In genomic region chr3:158644345-158644908, GRCh38 we compare ENCODE assay signal across 1 cellular context.
A peak's percentile ranks its signal among the peaks of the same experiment; 100 is the strongest.
TF ChIP-seq lines count a peak whose summit lies in the region.

GFM1 (plus strand) TSS chr3:158644527; CDS start chr3:158644635, 108 bp downstream.

TF ChIP-seq in HepG2, 621 proteins besides CTCF, POLR2A, EP300 and RAD21 (continued from another document and continues in another):
- TF ChIP-seq, protein P1, sequence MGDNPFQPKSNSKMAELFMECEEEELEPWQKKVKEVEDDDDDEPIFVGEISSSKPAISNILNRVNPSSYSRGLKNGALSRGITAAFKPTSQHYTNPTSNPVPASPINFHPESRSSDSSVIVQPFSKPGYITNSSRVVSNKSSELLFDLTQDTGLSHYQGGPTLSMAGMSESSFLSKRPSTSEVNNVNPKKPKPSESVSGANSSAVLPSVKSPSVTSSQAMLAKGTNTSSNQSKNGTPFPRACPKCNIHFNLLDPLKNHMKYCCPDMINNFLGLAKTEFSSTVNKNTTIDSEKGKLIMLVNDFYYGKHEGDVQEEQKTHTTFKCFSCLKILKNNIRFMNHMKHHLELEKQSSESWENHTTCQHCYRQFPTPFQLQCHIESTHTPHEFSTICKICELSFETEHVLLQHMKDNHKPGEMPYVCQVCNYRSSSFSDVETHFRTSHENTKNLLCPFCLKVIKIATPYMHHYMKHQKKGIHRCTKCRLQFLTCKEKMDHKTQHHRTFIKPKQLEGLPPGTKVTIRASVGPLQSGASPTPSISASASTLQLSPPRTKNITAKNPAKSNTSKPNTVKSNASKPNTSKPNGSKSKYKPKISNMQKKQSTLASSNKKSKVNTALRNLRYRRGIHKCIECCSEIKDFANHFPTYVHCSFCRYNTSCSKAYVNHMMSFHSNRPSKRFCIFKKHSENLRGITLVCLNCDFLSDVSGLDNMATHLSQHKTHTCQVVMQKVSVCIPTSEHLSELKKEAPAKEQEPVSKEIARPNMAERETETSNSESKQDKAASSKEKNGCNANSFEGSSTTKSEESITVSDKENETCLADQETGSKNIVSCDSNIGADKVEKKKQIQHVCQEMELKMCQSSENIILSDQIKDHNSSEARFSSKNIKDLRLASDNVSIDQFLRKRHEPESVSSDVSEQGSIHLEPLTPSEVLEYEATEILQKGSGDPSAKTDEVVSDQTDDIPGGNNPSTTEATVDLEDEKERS (CRISPR knock-in tag; IDR thresholded peaks at IDR 0.05), result peak; percentile 75
- TF ChIP-seq, protein P2, sequence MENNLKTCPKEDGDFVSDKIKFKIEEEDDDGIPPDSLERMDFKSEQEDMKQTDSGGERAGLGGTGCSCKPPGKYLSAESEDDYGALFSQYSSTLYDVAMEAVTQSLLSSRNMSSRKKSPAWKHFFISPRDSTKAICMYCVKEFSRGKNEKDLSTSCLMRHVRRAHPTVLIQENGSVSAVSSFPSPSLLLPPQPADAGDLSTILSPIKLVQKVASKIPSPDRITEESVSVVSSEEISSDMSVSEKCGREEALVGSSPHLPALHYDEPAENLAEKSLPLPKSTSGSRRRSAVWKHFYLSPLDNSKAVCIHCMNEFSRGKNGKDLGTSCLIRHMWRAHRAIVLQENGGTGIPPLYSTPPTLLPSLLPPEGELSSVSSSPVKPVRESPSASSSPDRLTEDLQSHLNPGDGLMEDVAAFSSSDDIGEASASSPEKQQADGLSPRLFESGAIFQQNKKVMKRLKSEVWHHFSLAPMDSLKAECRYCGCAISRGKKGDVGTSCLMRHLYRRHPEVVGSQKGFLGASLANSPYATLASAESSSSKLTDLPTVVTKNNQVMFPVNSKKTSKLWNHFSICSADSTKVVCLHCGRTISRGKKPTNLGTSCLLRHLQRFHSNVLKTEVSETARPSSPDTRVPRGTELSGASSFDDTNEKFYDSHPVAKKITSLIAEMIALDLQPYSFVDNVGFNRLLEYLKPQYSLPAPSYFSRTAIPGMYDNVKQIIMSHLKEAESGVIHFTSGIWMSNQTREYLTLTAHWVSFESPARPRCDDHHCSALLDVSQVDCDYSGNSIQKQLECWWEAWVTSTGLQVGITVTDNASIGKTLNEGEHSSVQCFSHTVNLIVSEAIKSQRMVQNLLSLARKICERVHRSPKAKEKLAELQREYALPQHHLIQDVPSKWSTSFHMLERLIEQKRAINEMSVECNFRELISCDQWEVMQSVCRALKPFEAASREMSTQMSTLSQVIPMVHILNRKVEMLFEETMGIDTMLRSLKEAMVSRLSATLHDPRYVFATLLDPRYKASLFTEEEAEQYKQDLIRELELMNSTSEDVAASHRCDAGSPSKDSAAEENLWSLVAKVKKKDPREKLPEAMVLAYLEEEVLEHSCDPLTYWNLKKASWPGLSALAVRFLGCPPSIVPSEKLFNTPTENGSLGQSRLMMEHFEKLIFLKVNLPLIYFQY (CRISPR knock-in tag; IDR thresholded peaks at IDR 0.05; ENCODE audit: borderline replicate concordance), result peak; percentile 59; the same call in 1 of the 2 replicates
- TF ChIP-seq, protein P3, sequence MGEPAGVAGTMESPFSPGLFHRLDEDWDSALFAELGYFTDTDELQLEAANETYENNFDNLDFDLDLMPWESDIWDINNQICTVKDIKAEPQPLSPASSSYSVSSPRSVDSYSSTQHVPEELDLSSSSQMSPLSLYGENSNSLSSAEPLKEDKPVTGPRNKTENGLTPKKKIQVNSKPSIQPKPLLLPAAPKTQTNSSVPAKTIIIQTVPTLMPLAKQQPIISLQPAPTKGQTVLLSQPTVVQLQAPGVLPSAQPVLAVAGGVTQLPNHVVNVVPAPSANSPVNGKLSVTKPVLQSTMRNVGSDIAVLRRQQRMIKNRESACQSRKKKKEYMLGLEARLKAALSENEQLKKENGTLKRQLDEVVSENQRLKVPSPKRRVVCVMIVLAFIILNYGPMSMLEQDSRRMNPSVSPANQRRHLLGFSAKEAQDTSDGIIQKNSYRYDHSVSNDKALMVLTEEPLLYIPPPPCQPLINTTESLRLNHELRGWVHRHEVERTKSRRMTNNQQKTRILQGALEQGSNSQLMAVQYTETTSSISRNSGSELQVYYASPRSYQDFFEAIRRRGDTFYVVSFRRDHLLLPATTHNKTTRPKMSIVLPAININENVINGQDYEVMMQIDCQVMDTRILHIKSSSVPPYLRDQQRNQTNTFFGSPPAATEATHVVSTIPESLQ (CRISPR knock-in tag; conservative IDR thresholded peaks at IDR 0.05), result no peak
- TF ChIP-seq, protein P4, sequence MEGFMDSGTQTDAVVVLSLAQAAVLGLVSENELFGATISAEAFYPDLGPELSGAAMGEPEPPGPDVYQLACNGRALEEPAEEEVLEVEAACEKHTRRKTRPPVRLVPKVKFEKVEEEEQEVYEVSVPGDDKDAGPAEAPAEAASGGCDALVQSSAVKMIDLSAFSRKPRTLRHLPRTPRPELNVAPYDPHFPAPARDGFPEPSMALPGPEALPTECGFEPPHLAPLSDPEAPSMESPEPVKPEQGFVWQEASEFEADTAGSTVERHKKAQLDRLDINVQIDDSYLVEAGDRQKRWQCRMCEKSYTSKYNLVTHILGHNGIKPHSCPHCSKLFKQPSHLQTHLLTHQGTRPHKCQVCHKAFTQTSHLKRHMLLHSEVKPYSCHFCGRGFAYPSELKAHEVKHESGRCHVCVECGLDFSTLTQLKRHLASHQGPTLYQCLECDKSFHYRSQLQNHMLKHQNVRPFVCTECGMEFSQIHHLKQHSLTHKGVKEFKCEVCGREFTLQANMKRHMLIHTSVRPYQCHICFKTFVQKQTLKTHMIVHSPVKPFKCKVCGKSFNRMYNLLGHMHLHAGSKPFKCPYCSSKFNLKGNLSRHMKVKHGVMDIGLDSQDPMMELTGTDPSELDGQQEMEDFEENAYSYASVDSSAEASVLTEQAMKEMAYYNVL (CRISPR knock-in tag; IDR thresholded peaks at IDR 0.05; ENCODE audit: borderline replicate concordance), result peak; percentile 97
- TF ChIP-seq CBX1 (IDR thresholded peaks at IDR 0.05; ENCODE audit: low read depth), result peak; percentile 96
- peak; percentile 70; the same call in 1 of the 2 replicates for TF ChIP-seq NFKBIZ (CRISPR knock-in tag; IDR thresholded peaks at IDR 0.05)
- TF ChIP-seq, protein P5, sequence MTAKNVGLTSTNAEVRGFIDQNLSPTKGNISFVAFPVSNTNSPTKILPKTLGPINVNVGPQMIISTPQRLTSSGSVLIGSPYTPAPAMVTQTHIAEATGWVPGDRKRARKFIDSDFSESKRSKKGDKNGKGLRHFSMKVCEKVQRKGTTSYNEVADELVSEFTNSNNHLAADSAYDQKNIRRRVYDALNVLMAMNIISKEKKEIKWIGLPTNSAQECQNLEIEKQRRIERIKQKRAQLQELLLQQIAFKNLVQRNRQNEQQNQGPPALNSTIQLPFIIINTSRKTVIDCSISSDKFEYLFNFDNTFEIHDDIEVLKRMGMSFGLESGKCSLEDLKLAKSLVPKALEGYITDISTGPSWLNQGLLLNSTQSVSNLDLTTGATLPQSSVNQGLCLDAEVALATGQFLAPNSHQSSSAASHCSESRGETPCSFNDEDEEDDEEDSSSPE (CRISPR knock-in tag; IDR thresholded peaks at IDR 0.05), result peak; percentile 50; the same call in 1 of the 2 replicates
- TF ChIP-seq, protein P6, sequence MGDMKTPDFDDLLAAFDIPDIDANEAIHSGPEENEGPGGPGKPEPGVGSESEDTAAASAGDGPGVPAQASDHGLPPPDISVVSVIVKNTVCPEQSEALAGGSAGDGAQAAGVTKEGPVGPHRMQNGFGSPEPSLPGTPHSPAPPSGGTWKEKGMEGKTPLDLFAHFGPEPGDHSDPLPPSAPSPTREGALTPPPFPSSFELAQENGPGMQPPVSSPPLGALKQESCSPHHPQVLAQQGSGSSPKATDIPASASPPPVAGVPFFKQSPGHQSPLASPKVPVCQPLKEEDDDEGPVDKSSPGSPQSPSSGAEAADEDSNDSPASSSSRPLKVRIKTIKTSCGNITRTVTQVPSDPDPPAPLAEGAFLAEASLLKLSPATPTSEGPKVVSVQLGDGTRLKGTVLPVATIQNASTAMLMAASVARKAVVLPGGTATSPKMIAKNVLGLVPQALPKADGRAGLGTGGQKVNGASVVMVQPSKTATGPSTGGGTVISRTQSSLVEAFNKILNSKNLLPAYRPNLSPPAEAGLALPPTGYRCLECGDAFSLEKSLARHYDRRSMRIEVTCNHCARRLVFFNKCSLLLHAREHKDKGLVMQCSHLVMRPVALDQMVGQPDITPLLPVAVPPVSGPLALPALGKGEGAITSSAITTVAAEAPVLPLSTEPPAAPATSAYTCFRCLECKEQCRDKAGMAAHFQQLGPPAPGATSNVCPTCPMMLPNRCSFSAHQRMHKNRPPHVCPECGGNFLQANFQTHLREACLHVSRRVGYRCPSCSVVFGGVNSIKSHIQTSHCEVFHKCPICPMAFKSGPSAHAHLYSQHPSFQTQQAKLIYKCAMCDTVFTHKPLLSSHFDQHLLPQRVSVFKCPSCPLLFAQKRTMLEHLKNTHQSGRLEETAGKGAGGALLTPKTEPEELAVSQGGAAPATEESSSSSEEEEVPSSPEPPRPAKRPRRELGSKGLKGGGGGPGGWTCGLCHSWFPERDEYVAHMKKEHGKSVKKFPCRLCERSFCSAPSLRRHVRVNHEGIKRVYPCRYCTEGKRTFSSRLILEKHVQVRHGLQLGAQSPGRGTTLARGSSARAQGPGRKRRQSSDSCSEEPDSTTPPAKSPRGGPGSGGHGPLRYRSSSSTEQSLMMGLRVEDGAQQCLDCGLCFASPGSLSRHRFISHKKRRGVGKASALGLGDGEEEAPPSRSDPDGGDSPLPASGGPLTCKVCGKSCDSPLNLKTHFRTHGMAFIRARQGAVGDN (CRISPR knock-in tag; IDR thresholded peaks at IDR 0.05), result peak; percentile 93
- TF ChIP-seq HINFP (CRISPR knock-in tag; IDR thresholded peaks at IDR 0.05; ENCODE audit: low read depth), result no peak
- peak; percentile 80; the same call in 1 of the 2 replicates for TF ChIP-seq ZNF788 (CRISPR knock-in tag; IDR thresholded peaks at IDR 0.05; ENCODE audit: borderline replicate concordance)
- no peak for TF ChIP-seq SRY (CRISPR knock-in tag; IDR thresholded peaks at IDR 0.05)
- TF ChIP-seq ZNF281 (CRISPR knock-in tag; IDR thresholded peaks at IDR 0.05; ENCODE audit: borderline replicate concordance), result peak; percentile 26; the same call in 1 of the 2 replicates
- peak; percentile 24; the same call in 1 of the 2 replicates for TF ChIP-seq CEBPB (IDR thresholded peaks at IDR 0.05; ENCODE audit: borderline replicate concordance, low read depth, low read length)
- TF ChIP-seq JDP2 (CRISPR knock-in tag; IDR thresholded peaks at IDR 0.05; ENCODE audit: borderline replicate concordance), result no peak
- TF ChIP-seq ZNF530 (CRISPR knock-in tag; IDR thresholded peaks at IDR 0.05; ENCODE audit: low read depth), result no peak
- no peak for TF ChIP-seq MED8 (CRISPR knock-in tag; IDR thresholded peaks at IDR 0.05; ENCODE audit: insufficient replicate concordance)
- peak; percentile 60; the same call in 1 of the 2 replicates for TF ChIP-seq NKX3-1 (CRISPR knock-in tag; IDR thresholded peaks at IDR 0.05)
- TF ChIP-seq KMT2A (CRISPR knock-in tag; IDR thresholded peaks at IDR 0.05), result peak; percentile 98
- TF ChIP-seq SATB2 (CRISPR knock-in tag; IDR thresholded peaks at IDR 0.05), result no peak
- TF ChIP-seq RELA (CRISPR knock-in tag; IDR thresholded peaks at IDR 0.05), result peak; percentile 23; the same call in 1 of the 2 replicates
- TF ChIP-seq PHF20 (CRISPR knock-in tag; IDR thresholded peaks at IDR 0.05), result peak; percentile 99
- peak in 1 of 2 experiments; percentile 40; a peak in 1 of 4 replicates for TF ChIP-seq NR2F1 (CRISPR knock-in tag; IDR thresholded peaks at IDR 0.05)
- no peak for TF ChIP-seq FLYWCH1 (CRISPR knock-in tag; IDR thresholded peaks at IDR 0.05)
- peak; percentile 63; the same call in 1 of the 2 replicates for TF ChIP-seq DNMT3B (CRISPR knock-in tag; conservative IDR thresholded peaks at IDR 0.05)
- TF ChIP-seq ZNF652 (CRISPR knock-in tag; IDR thresholded peaks at IDR 0.05; ENCODE audit: borderline replicate concordance, low read depth), result no peak
- TF ChIP-seq ZNF75D (CRISPR knock-in tag; IDR thresholded peaks at IDR 0.05; ENCODE audit: borderline replicate concordance), result no peak
- TF ChIP-seq, protein P7, sequence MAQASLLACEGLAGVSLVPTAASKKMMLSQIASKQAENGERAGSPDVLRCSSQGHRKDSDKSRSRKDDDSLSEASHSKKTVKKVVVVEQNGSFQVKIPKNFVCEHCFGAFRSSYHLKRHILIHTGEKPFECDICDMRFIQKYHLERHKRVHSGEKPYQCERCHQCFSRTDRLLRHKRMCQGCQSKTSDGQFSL (CRISPR knock-in tag; IDR thresholded peaks at IDR 0.05), result no peak
- TF ChIP-seq ZNF264 (CRISPR knock-in tag; IDR thresholded peaks at IDR 0.05), result 0 out of 2 replicates have a peak, but pooled peaks have one; percentile 34
- peak; percentile 98 for TF ChIP-seq KDM3A (CRISPR knock-in tag; IDR thresholded peaks at IDR 0.05; ENCODE audit: low read depth)
- TF ChIP-seq ZNF414 (CRISPR knock-in tag; IDR thresholded peaks at IDR 0.05), result peak; percentile 95
- no peak for TF ChIP-seq CENPX (CRISPR knock-in tag; IDR thresholded peaks at IDR 0.05)
- peak; percentile 94 for TF ChIP-seq TBL1XR1 (IDR thresholded peaks at IDR 0.05; ENCODE audit: borderline replicate concordance, low read length, partially characterized antibody)
- TF ChIP-seq KAT2B (IDR thresholded peaks at IDR 0.05; ENCODE audit: borderline replicate concordance, low read depth, low read length), result no peak
- peak; percentile 64 for TF ChIP-seq SP2 (CRISPR knock-in tag; IDR thresholded peaks at IDR 0.05)
- no peak for TF ChIP-seq CHCHD3 (CRISPR knock-in tag; IDR thresholded peaks at IDR 0.05)
